In genomic region chr5:75656311-75657003, GRCh38 we compare ENCODE assay signal across 8 cellular contexts. TPM values are rescaled to one million over a fixed set of nuclear protein-coding genes. Genes with fewer than 3 reads are reported as not detected.
DNase-seq lines count a peak whose midpoint lies in the region; ATAC-seq and TF ChIP-seq lines count a peak whose summit lies in the region.

No MANE protein-coding gene starts in this region.

- intact Hi-C loops in CD14-positive monocyte (cut with micrococcal nuclease) (no loop called here), PC-9 (cut with micrococcal nuclease; ENCODE audit: unreplicated experiment) (no loop called here)

- POLR2A ChIA-PET in PC-9 (lab: Charles Lee; ENCODE audit: unreplicated experiment) = no interaction called here

- peak overlapping the region; percentile 59 for H3K4me3 ChIP-seq in fibroblast of pulmonary artery (replicated peaks; ENCODE audit: low read depth, low read length)
- H3K4me3 ChIP-seq in osteoblast (ENCODE audit: insufficient read depth, low read length) = peak overlapping the region; percentile 89
- no peak overlapping the region for H3K4me3 ChIP-seq in PC-9

- peak overlapping the region; percentile 81 to 88 for H3K4me3 Mint-ChIP-seq in CD14-positive monocyte

- peaks cover 5% of the 10 kb centered on the region for H3K4me1 ChIP-seq in osteoblast (ENCODE audit: insufficient read depth, low read length)
- H3K4me1 ChIP-seq in PC-9 (replicated peaks; ENCODE audit: insufficient read depth) = no peaks in the 10 kb centered on the region

- DNase-seq in CD14-positive monocyte (ENCODE audit: low spot score) (no peak), RPMI7951 (ENCODE audit: low read depth) (peak; percentile 63), fibroblast of pulmonary artery (ENCODE audit: low read depth) (peak; percentile 38), osteoblast (ENCODE audit: insufficient read length, low spot score, missing footprints) (peak; percentile 78), PC-9 (no peak), SKM-1 treated with dmso at 0.1 percent for 144 hours (lab: John Stamatoyannopoulos, UW; ENCODE audit: unreplicated experiment) (no peak)

- H3K27me3 ChIP-seq in osteoblast (ENCODE audit: insufficient read depth, low read length) (no peaks in the 10 kb centered on the region), PC-9 (ENCODE audit: insufficient read depth, low read depth) (no peaks in the 10 kb centered on the region)

- peak overlapping the region in 5 of 7 donors; percentile 6 to 87 (median 53) for H3K27ac Mint-ChIP-seq in CD14-positive monocyte

- BruUV-seq in PC-9 (replicated peaks; lab: Mats Ljungman, UMichigan) = no TSS peak

- TF ChIP-seq CTCF in CD14-positive monocyte (IDR thresholded peaks at IDR 0.05) (no peak), fibroblast of pulmonary artery (IDR thresholded peaks at IDR 0.05; ENCODE audit: low read length, missing control alignments) (no peak), osteoblast (IDR thresholded peaks at IDR 0.05; ENCODE audit: extremely low read depth, low read depth, low read length) (no peak), PC-9 (conservative IDR thresholded peaks at IDR 0.05) (no peak)

- H3K9me2 ChIP-seq in PC-9 (ENCODE audit: insufficient read depth) = no peaks in the 10 kb centered on the region

- no peaks in the 10 kb centered on the region for H3K9me3 Mint-ChIP-seq in CD14-positive monocyte

- H3K36me3 Mint-ChIP-seq in CD14-positive monocyte = no peaks in the 10 kb centered on the region

- H3K27me3 Mint-ChIP-seq in CD14-positive monocyte (ENCODE audit: low read depth in 3 of 3) = peaks cover 0 to 5% (median 1%) of the 10 kb centered on the region in 3 donors

- peak overlapping the region; percentile 90 for H3K4me2 ChIP-seq in osteoblast (ENCODE audit: insufficient read depth, low read length)
- H3K4me2 ChIP-seq in PC-9 = no peak overlapping the region

- H2AFZ ChIP-seq in osteoblast (ENCODE audit: low read length) = peak overlapping the region; percentile 98
- H2AFZ ChIP-seq in PC-9 = no peak overlapping the region

- no peaks in the 10 kb centered on the region for H3F3A ChIP-seq in PC-9 (ENCODE audit: insufficient read depth, low read depth)

- H3K36me3 ChIP-seq in osteoblast (ENCODE audit: insufficient read depth, low read length) (no peaks in the 10 kb centered on the region), PC-9 (ENCODE audit: low read depth) (no peaks in the 10 kb centered on the region)

- ATAC-seq in HG03521 (IDR thresholded peaks at IDR 0.05; ENCODE audit: unreplicated experiment) = no peak
- ATAC-seq in HG03378 (IDR thresholded peaks at IDR 0.05; ENCODE audit: unreplicated experiment) = no peak

- H4K20me1 ChIP-seq in osteoblast (ENCODE audit: insufficient read depth, low read length) (no peaks in the 10 kb centered on the region), PC-9 (ENCODE audit: insufficient read depth) (no peaks in the 10 kb centered on the region)

- H3K9me3 ChIP-seq in osteoblast (ENCODE audit: low read depth, low read length) (no peaks in the 10 kb centered on the region), PC-9 (ENCODE audit: insufficient read depth, low read depth) (no peaks in the 10 kb centered on the region)

- H3K79me2 ChIP-seq in osteoblast (ENCODE audit: insufficient read depth, low read length) (no peaks in the 10 kb centered on the region), PC-9 (ENCODE audit: low read depth) (no peaks in the 10 kb centered on the region)

- CTCF ChIA-PET in PC-9 (lab: Charles Lee) = no interaction called here

- H3K27ac ChIP-seq in osteoblast (ENCODE audit: low read depth, low read length) = peak overlapping the region; percentile 67
- H3K27ac ChIP-seq in PC-9 = no peak overlapping the region

- H3K4me1 Mint-ChIP-seq in CD14-positive monocyte = peaks cover 27% of the 10 kb centered on the region

RNA-seq across cellular contexts. Expression of gene ANKDD1B, which starts 45.2 kb away (rescaled TPM):
- not detected for polyA plus RNA-seq in CD14-positive monocyte
- total RNA-seq in RPMI7951 (2014; rRNA removed; shearing (Covaris generic)) = not detected in 2 replicates
- 0.59 and 0.72 TPM in 2 replicates for total RNA-seq in osteoblast
- 0.20 and 0.31 TPM in 2 replicates for total RNA-seq in PC-9 (2021)

Comparison
In these comparisons a context has a peak if more than half of its experiments do, and no peak if none do; other contexts are left out.
1. DNase-seq: peak in RPMI7951 (single experiment), fibroblast of pulmonary artery (single experiment) and osteoblast (single experiment); none in CD14-positive monocyte (single experiment), PC-9 (0 of 2) and SKM-1 treated with dmso at 0.1 percent for 144 hours (single experiment).